In genomic region chr3:108391917-108392585, GRCh38 we compare ENCODE assay signal across 18 cellular contexts.
A peak's percentile ranks its signal among the peaks of the same experiment; 100 is the strongest.
DNase-seq lines count a peak whose midpoint lies in the region; ATAC-seq and TF ChIP-seq lines count a peak whose summit lies in the region.
"Had no signal": no experiment of that assay in that cellular context is flagged by ENCODE, and none has a peak within 500 bp of the region (broad histone marks: within the 10 kb centered on the region; RNA-seq: fewer than 3 reads in every experiment).

No MANE protein-coding gene starts in this region.

- no peak overlapping the region for H3K4me3 Mint-ChIP-seq in osteocyte (ENCODE audit: unreplicated experiment)
- H3K4me3 Mint-ChIP-seq: activated B cell treated with CpG ODN at 0.5 μM for 24 hours; stimulated activated naive CD8-positive, alpha-beta T cell treated with anti-CD3 and anti-CD28 coated beads, Interleukin-15, amount 100 ng/mL, for 72 hours had no signal

- no peaks in the 10 kb centered on the region for H3K4me1 Mint-ChIP-seq in osteocyte (ENCODE audit: unreplicated experiment)

- DNase-seq in GM04503 (ENCODE audit: low read depth) (peak; percentile 31), NCI-H460 (ENCODE audit: extremely low read depth, low read depth) (peak; percentile 56), cerebellar cortex (ENCODE audit: low spot score) (peak; percentile 16), mucosa of descending colon (no peak), OCI-M2 (lab: John Stamatoyannopoulos, UW; ENCODE audit: unreplicated experiment) (no peak), osteocyte (ENCODE audit: extremely low spot score, unreplicated experiment) (no peak)
- DNase-seq: activated B cell treated with CpG ODN at 0.5 μM for 24 hours; activated naive CD4-positive, alpha-beta T cell treated with anti-CD3 and anti-CD28 coated beads, Interleukin-2, amount 50 U/mL, for 16 hours; caudate nucleus; DMS153; NCI-H1048; NCI-H510A; occipital lobe; Peyer's patch; stimulated activated CD4-positive, alpha-beta T cell treated with anti-CD3 and anti-CD28 coated beads, Interleukin-12 subunit alpha, Interleukin-12 subunit beta, amount 100 ng/mL, for 4 hours; stimulated activated naive CD8-positive, alpha-beta T cell treated with anti-CD3 and anti-CD28 coated beads, Interleukin-15, amount 100 ng/mL, for 72 hours had no signal

- H3K9me3 ChIP-seq in mucosa of descending colon: no peaks in the 10 kb centered on the region
- H3K9me3 ChIP-seq: Peyer's patch had no signal

- intact Hi-C loops in mucosa of descending colon (cut with DNase I, micrococcal nuclease): no loop called here

- no peaks in the 10 kb centered on the region for H3K36me3 Mint-ChIP-seq in osteocyte (ENCODE audit: unreplicated experiment)

- no peaks in the 10 kb centered on the region for H3K9me3 Mint-ChIP-seq in osteocyte (ENCODE audit: unreplicated experiment)
- H3K9me3 Mint-ChIP-seq: activated B cell treated with CpG ODN at 0.5 μM for 24 hours; stimulated activated naive CD8-positive, alpha-beta T cell treated with anti-CD3 and anti-CD28 coated beads, Interleukin-15, amount 100 ng/mL, for 72 hours had no signal

- TF ChIP-seq CTCF in mucosa of descending colon (IDR thresholded peaks at IDR 0.05) (no peak), osteocyte (IDR thresholded peaks at IDR 0.05) (no peak)

- peaks cover 9% of the 10 kb centered on the region for H3K4me1 ChIP-seq in mucosa of descending colon (ENCODE audit: low read depth)
- H3K4me1 ChIP-seq: Peyer's patch had no signal

- no peak overlapping the region for H3K27ac Mint-ChIP-seq in osteocyte (ENCODE audit: unreplicated experiment)
- H3K27ac Mint-ChIP-seq: activated B cell treated with CpG ODN at 0.5 μM for 24 hours; stimulated activated naive CD8-positive, alpha-beta T cell treated with anti-CD3 and anti-CD28 coated beads, Interleukin-15, amount 100 ng/mL, for 72 hours had no signal

- H3K27me3 Mint-ChIP-seq in osteocyte (ENCODE audit: unreplicated experiment): peaks cover 14% of the 10 kb centered on the region
- H3K27me3 Mint-ChIP-seq: activated B cell treated with CpG ODN at 0.5 μM for 24 hours had no signal

- H3K4me3 ChIP-seq in mucosa of descending colon: no peak overlapping the region
- H3K4me3 ChIP-seq: Peyer's patch had no signal

- ATAC-seq in mucosa of descending colon (peak; percentile 72), HG02840 (IDR thresholded peaks at IDR 0.05; ENCODE audit: low FRiP score, unreplicated experiment) (no peak), HG02970 (IDR thresholded peaks at IDR 0.05; ENCODE audit: low FRiP score, unreplicated experiment) (no peak)
- ATAC-seq: stimulated activated naive CD8-positive, alpha-beta T cell treated with anti-CD3 and anti-CD28 coated beads, Interleukin-15, amount 100 ng/mL, for 72 hours had no signal

- no peaks in the 10 kb centered on the region for H3K36me3 ChIP-seq in mucosa of descending colon (ENCODE audit: low read depth)
- H3K36me3 ChIP-seq: Peyer's patch had no signal

Comparison
In these comparisons a context has a peak if more than half of its experiments do, and no peak if none do; other contexts are left out.
1. DNase-seq: peak in GM04503 (single experiment), NCI-H460 (single experiment) and cerebellar cortex (single experiment); none in mucosa of descending colon (0 of 3), OCI-M2 (single experiment) and osteocyte (single experiment).